ENCODE assay signal across 8 cellular contexts in the genomic region with DNA sequence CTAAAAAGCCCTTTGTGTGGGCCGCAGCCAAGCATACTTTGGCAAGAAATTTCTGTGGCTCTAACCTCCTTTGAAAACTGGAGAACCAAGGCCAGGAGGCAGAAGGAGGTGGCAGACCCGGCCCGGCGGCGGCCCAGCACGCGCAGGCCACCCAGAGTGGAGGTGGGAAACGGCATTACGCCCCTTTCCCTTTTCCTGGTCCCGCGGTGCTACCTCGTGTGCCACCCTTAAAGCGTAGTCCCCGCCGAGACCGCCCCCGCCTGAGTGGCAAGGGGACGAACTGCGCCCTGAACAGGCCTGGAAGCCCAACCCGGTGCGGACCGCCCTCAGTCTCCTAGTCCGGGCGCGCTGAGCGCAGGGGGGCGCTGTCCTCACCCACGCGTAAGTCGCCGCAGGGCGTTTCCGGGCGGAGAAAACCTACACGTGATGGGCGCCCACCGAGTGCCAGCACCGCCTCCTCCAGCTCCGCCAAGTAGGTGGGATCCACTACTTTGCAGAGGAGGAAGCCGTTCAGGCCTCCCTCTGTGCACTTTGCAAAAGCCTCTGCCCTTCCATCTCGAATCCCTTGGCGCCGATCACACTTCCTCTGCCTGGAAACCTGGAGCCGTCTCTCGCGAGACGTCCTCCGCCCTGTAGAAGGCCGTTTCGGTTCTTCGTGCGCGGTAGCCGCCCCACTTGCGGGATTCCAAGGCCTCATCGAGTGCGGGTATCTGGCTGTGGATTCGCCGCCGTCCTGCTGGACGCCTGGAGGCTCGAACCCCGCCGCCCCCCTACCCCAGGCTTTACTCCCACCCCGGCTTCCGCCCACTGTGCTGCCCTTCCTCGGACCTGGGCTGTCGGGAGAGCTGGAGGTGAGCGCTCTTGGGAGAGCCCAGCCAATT. TPM values are rescaled to one million over a fixed set of nuclear protein-coding genes. Genes with fewer than 3 reads are reported as not detected.
DNase-seq lines count a peak whose midpoint lies in the region; ATAC-seq and TF ChIP-seq lines count a peak whose summit lies in the region.

A gene with protein sequence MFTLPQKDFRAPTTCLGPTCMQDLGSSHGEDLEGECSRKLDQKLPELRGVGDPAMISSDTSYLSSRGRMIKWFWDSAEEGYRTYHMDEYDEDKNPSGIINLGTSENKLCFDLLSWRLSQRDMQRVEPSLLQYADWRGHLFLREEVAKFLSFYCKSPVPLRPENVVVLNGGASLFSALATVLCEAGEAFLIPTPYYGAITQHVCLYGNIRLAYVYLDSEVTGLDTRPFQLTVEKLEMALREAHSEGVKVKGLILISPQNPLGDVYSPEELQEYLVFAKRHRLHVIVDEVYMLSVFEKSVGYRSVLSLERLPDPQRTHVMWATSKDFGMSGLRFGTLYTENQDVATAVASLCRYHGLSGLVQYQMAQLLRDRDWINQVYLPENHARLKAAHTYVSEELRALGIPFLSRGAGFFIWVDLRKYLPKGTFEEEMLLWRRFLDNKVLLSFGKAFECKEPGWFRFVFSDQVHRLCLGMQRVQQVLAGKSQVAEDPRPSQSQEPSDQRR (plus strand): TSS at position 420 of the 881 bp plus-strand sequence. CDS start 1,358 bp downstream, outside the sequence.

- H3K4me1 Mint-ChIP-seq in T-cell, result peaks cover 23 to 42% (median 30%) of the 10 kb centered on the region in 3 donors

- no peaks in the 10 kb centered on the region for H3K9me3 Mint-ChIP-seq in T-cell

- intact Hi-C loops in adrenal gland (cut with DNase I), result no loop called here
- intact Hi-C loops in heart left ventricle (cut with DNase I), result no loop called here
- intact Hi-C loops in posterior cingulate gyrus (cut with DNase I), result no loop called here
- intact Hi-C loops in transverse colon (cut with DNase I; ENCODE audit: low total_unique reads), result no loop called here

- H3K4me1 ChIP-seq in HEK293 (ENCODE audit: control insufficient read depth, insufficient read depth, low read length) (no peaks in the 10 kb centered on the region), adrenal gland (replicated peaks in 1 of 2) (peaks cover 6 to 27% of the 10 kb centered on the region in 2 donors), heart left ventricle (peaks cover 0 to 18% (median 10%) of the 10 kb centered on the region in 12 donors), transverse colon (peaks cover 0 to 18% (median 14%) of the 10 kb centered on the region in 4 donors)

- no peak for TF ChIP-seq EP300 in transverse colon (IDR thresholded peaks at IDR 0.05; ENCODE audit: low read depth)

- H3K27ac Mint-ChIP-seq in T-cell, result peak within 1 kb of the TSS; percentile 85 to 89

- peak within 1 kb of the TSS; percentile 46; the same call in 1 of the 2 replicates for H3K4me3 ChIP-seq in GM08714 (ENCODE audit: low read length)
- peak within 1 kb of the TSS; percentile 46 for H3K4me3 ChIP-seq in HEK293 (ENCODE audit: low read depth, low read length)
- peak within 1 kb of the TSS; percentile 80 for H3K4me3 ChIP-seq in NB4 (ENCODE audit: low read depth, low read length)
- peak within 1 kb of the TSS; percentile 7 to 84 (median 71) for H3K4me3 ChIP-seq in adrenal gland
- H3K4me3 ChIP-seq in heart left ventricle, result peak within 1 kb of the TSS; percentile 22 to 92 (median 72)
- H3K4me3 ChIP-seq in transverse colon, result peak within 1 kb of the TSS; percentile 68 to 91 (median 70)

- 0 to 1% (median 0%) methylated on average over 17 to 69 of the region's 69 CpGs for WGBS in adrenal gland, 4 donors
- WGBS in heart left ventricle, 4 donors, result 0 to 2% (median 1%) methylated on average over 53 to 69 of the region's 69 CpGs
- WGBS in transverse colon (ENCODE audit: low coverage in 1 of 2), 2 donors, result 0 to 4% methylated on average over 1 to 62 of the region's 69 CpGs

- H3K27ac ChIP-seq in HEK293 (ENCODE audit: extremely low read depth, low read depth, low read length) (peak within 1 kb of the TSS; percentile 72), adrenal gland (peak within 1 kb of the TSS; percentile 79 to 94 (median 89)), heart left ventricle (peak within 1 kb of the TSS; percentile 53 to 94 (median 90)), transverse colon (peak within 1 kb of the TSS; percentile 90 to 97 (median 92))

- in situ Hi-C loops in transverse colon (cut with MboI; ENCODE audit: low pct_ligation_motif_present in 1 of 4, low pct_unique_long_range_greater_than_20kb in 1 of 4, low sequenced_read_pairs in 3 of 4), result no loop called here

- H3K27me3 ChIP-seq in adrenal gland, result no peaks in the 10 kb centered on the region
- no peaks in the 10 kb centered on the region for H3K27me3 ChIP-seq in heart left ventricle
- H3K27me3 ChIP-seq in transverse colon, result no peaks in the 10 kb centered on the region

- H3K9me3 ChIP-seq in HEK293 (ENCODE audit: control insufficient read depth, insufficient read depth, low read depth, low read length) (no peaks in the 10 kb centered on the region), adrenal gland (replicated peaks in 1 of 3) (no peaks in the 10 kb centered on the region), heart left ventricle (no peaks in the 10 kb centered on the region), transverse colon (no peaks in the 10 kb centered on the region)

- TF ChIP-seq POLR2A in NB4 (IDR thresholded peaks at IDR 0.05; ENCODE audit: extremely low read depth, insufficient read length) (peak; percentile 78), adrenal gland (IDR thresholded peaks at IDR 0.05) (peak; percentile 63 to 85), heart left ventricle (IDR thresholded peaks at IDR 0.05) (peak in 1 of 2 donors; percentile 62), transverse colon (IDR thresholded peaks at IDR 0.05) (peak; percentile 68)

- ATAC-seq in T-cell (replicated peaks in 1 of 4) (peak; percentile 93 to 99 (median 96)), heart left ventricle (peak; percentile 96 to 97 (median 96))

- peak; percentile 92 for TF ChIP-seq CTCF in HEK293 (tag by site-specific recombination; IDR thresholded peaks at IDR 0.05)
- peak; percentile 52 for TF ChIP-seq CTCF in NB4 (IDR thresholded peaks at IDR 0.05; ENCODE audit: low read depth, low read length)
- TF ChIP-seq CTCF in adrenal gland (IDR thresholded peaks at IDR 0.05), result peak; percentile 72 to 87 (median 83)
- TF ChIP-seq CTCF in heart left ventricle (IDR thresholded peaks at IDR 0.05), result peak; percentile 69 to 97 (median 85)
- peak; percentile 78 to 93 (median 83) for TF ChIP-seq CTCF in transverse colon (IDR thresholded peaks at IDR 0.05)

- H3K36me3 Mint-ChIP-seq in T-cell, result peaks cover 4% of the 10 kb centered on the region

- POLR2A ChIA-PET in HEK293 (lab: Yijun Ruan, JAX) (interaction anchor here (1.0 kb wide), 1 partner anchor 235 kb away, joined by 6 read pairs; no protein-coding TSS in a partner anchor), T-cell (lab: Charles Lee) (interaction anchor here in 1 of 2 donors (0.6 kb wide), 1 partner anchor 705 kb away, joined by 3 read pairs; no protein-coding TSS in a partner anchor)

- no peaks in the 10 kb centered on the region for H3K27me3 Mint-ChIP-seq in T-cell

- H3K36me3 ChIP-seq in HEK293 (ENCODE audit: control insufficient read depth in 2 of 2, insufficient read depth in 1 of 2, low read length in 2 of 2) (no peaks in the 10 kb centered on the region), adrenal gland (replicated peaks in 1 of 2) (peaks cover 0 to 19% of the 10 kb centered on the region in 2 donors), heart left ventricle (peaks cover 0 to 16% (median 1%) of the 10 kb centered on the region in 9 donors), transverse colon (no peaks in the 10 kb centered on the region)

- peak within 1 kb of the TSS; percentile 79 to 96 (median 91) for H3K4me3 Mint-ChIP-seq in T-cell

- DNase-seq in NB4 (ENCODE audit: low read depth) (peak; percentile 98), T-cell (peak; percentile 80 to 94 (median 88)), adrenal gland (peak; percentile 94 to 98 (median 97)), heart left ventricle (peak; percentile 95 to 99 (median 97)), posterior cingulate gyrus (peak; percentile 81 to 98 (median 90)), transverse colon (peak; percentile 96)

- CTCF ChIA-PET in HEK293 (lab: Yijun Ruan, JAX), result no interaction called here
- CTCF ChIA-PET in T-cell (lab: Charles Lee), result interaction anchor here in 1 of 2 donors (5.4 kb wide), 1 partner anchor 28 kb away, joined by 30 read pairs; the partner anchor contains the start of gene EXT2

RNA-seq across cellular contexts. Expression of the gene that starts here (rescaled TPM):
- total RNA-seq in T-cell, result 10 to 100 TPM; 18.9 to 66.4 (median 27.5) TPM
- total RNA-seq in adrenal gland, result 10 to 100 TPM; 12.3 to 64.5 (median 41.4) TPM
- polyA plus RNA-seq in adrenal gland, result 100 to 1,000 TPM in 2 of 3 donors, 1 to 10 TPM in 1; 9.8 to 195 (median 108) TPM
- total RNA-seq in heart left ventricle, result 10 to 100 TPM in 3 of 9 donors, 1 to 10 TPM in 6; 1.6 to 13.5 (median 8.3) TPM
- polyA plus RNA-seq in heart left ventricle, result 10 to 100 TPM in 1 of 2 donors, 1 to 10 TPM in 1; 1.7 to 16.7 TPM
- total RNA-seq in transverse colon, result 10 to 100 TPM; 17.6 to 88.3 (median 29.5) TPM

Comparison
In these comparisons a context has a peak if more than half of its experiments do, and no peak if none do; other contexts are left out.
1. Peak in every context shown above with its lines: DNase-seq, ATAC-seq, H3K4me3 ChIP-seq and H3K27ac ChIP-seq.